Comparison of ENCODE assay signal across 23 cellular contexts in the genomic region with DNA sequence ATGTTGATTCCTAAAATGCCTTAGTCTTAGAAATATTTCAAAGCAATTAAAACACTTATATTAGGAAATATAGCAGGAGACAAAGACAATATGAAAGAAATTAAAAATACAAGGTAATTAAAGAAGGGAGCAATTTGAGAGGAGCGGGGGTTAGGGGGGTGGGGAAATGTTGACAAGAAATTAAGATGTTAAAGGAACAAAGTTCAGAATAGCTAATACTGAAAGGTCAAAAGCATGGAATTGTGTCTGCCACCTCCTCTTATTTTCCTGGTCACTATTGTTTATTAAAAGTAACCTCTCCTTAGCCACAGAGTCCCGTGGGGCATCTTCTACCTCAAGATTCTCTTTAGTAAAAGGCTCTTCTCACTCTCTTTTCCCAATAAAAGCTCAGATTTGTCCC.
DNase-seq lines count a peak whose midpoint lies in the region; ATAC-seq, FAIRE-seq and TF ChIP-seq lines count a peak whose summit lies in the region.
"Had no signal": no experiment of that assay in that cellular context is flagged by ENCODE, and none has a peak within 500 bp of the region (broad histone marks: within the 10 kb centered on the region; RNA-seq: fewer than 3 reads in every experiment).

No MANE protein-coding gene starts in this region.

- no peaks in the 10 kb centered on the region for H3K36me3 ChIP-seq in neural progenitor cell
- no peaks in the 10 kb centered on the region for H3K36me3 ChIP-seq in smooth muscle cell (ENCODE audit: low read depth)
- H3K36me3 ChIP-seq: BLaER1 treated with 17β-estradiol and CSF1 and Interleukin-3, amounts not matched to agents 10 nM and 100 nM had no signal

- H3K27ac ChIP-seq in A549, result peak overlapping the region; percentile 39 to 40; a peak in 4 of 6 replicates
- no peak overlapping the region for H3K27ac ChIP-seq in neural progenitor cell
- no peak overlapping the region for H3K27ac ChIP-seq in smooth muscle cell (ENCODE audit: low read depth)
- H3K27ac ChIP-seq: BLaER1 treated with 17β-estradiol and CSF1 and Interleukin-3, amounts not matched to agents 10 nM and 100 nM; C4-2B had no signal

- H3K9ac ChIP-seq in neural progenitor cell, result no peak overlapping the region
- no peak overlapping the region for H3K9ac ChIP-seq in smooth muscle cell (ENCODE audit: low read depth)
- H3K9ac ChIP-seq: BLaER1 treated with 17β-estradiol and CSF1 and Interleukin-3, amounts not matched to agents 10 nM and 100 nM had no signal

- CTCF ChIA-PET in A549 (lab: Yijun Ruan, JAX), result no interaction called here

- peaks cover 37% of the 10 kb centered on the region for H3K4me1 Mint-ChIP-seq in neural progenitor cell
- H3K4me1 Mint-ChIP-seq: B cell had no signal

- no peak for FAIRE-seq in A549 (lab: Jason Lieb, UNC)
- FAIRE-seq: A204.1, D721Med, G401.6, GM12891, GM19239 had no signal

- H3F3A ChIP-seq in neural progenitor cell (ENCODE audit: low read depth) (no peaks in the 10 kb centered on the region), smooth muscle cell (ENCODE audit: low read depth) (peaks cover 31% of the 10 kb centered on the region)

- DNase-seq in A549 (ENCODE audit: low read depth in 1 of 2, low spot score in 1 of 2), result no peak
- peak; percentile 27 for DNase-seq in M059J (ENCODE audit: low read depth)
- DNase-seq in neural progenitor cell (ENCODE audit: low spot score), result no peak
- DNase-seq in smooth muscle cell (lab: John Stamatoyannopoulos, UW; ENCODE audit: unreplicated experiment), result no peak
- DNase-seq in iPS-NIHi7 (ENCODE audit: extremely low spot score), result no peak
- no peak for DNase-seq in activated gamma-delta T cell treated with Interleukin-2 at 50 U/mL for 16 hours
- DNase-seq: 8988T; AML-193; Caco-2; Calu3; CD4-positive, alpha-beta T cell; CD8-positive, alpha-beta T cell; DMS79 treated with DMSO at 0.1 percent for 48 hours; GF-D8 had no signal

- H3K4me2 ChIP-seq in A549, result no peak overlapping the region
- H3K4me2 ChIP-seq in neural progenitor cell, result no peak overlapping the region
- no peak overlapping the region for H3K4me2 ChIP-seq in smooth muscle cell
- H3K4me2 ChIP-seq: BLaER1 treated with 17β-estradiol and CSF1 and Interleukin-3, amounts not matched to agents 10 nM and 100 nM had no signal

- H3K27me3 Mint-ChIP-seq in neural progenitor cell (ENCODE audit: insufficient read depth, low read depth), result no peaks in the 10 kb centered on the region

- no peak for ATAC-seq in A549
- ATAC-seq in GM21576 (IDR thresholded peaks at IDR 0.05; ENCODE audit: unreplicated experiment), result no peak
- ATAC-seq: CD8-positive, alpha-beta T cell had no signal

- H2AFZ ChIP-seq in neural progenitor cell (replicated peaks), result no peak overlapping the region
- H2AFZ ChIP-seq in smooth muscle cell (ENCODE audit: low read depth), result peak overlapping the region; percentile 57

- 64% methylated on average over 2 of the region's 2 CpGs for WGBS in A549 (ENCODE audit: missing lambda C conversion rate)
- WGBS in smooth muscle cell (ENCODE audit: low lambda C conversion rate), result 73% methylated on average over 2 of the region's 2 CpGs

- no peak overlapping the region for H3K4me3 Mint-ChIP-seq in neural progenitor cell
- H3K4me3 Mint-ChIP-seq: B cell; CD4-positive, alpha-beta T cell; CD8-positive, alpha-beta T cell had no signal

- H3K79me2 ChIP-seq in neural progenitor cell (ENCODE audit: low read depth) (no peaks in the 10 kb centered on the region), smooth muscle cell (ENCODE audit: low read depth) (no peaks in the 10 kb centered on the region)

- no peak for TF ChIP-seq POLR2A in A549 (IDR thresholded peaks at IDR 0.05; ENCODE audit: low read length)

- peaks cover 7% of the 10 kb centered on the region for H3K36me3 Mint-ChIP-seq in neural progenitor cell
- H3K36me3 Mint-ChIP-seq: CD8-positive, alpha-beta T cell had no signal

- no peak for TF ChIP-seq CTCF in A549 (IDR thresholded peaks at IDR 0.05)
- no peak for TF ChIP-seq CTCF in neural progenitor cell (IDR thresholded peaks at IDR 0.05)
- TF ChIP-seq CTCF in smooth muscle cell (IDR thresholded peaks at IDR 0.05; ENCODE audit: borderline replicate concordance, insufficient read depth, poor library complexity, severe bottlenecking), result no peak

- H3K9me3 Mint-ChIP-seq in neural progenitor cell, result peaks cover 38% of the 10 kb centered on the region

- H4K20me1 ChIP-seq in neural progenitor cell (ENCODE audit: low read depth) (no peaks in the 10 kb centered on the region), smooth muscle cell (ENCODE audit: low read depth) (no peaks in the 10 kb centered on the region)
- H4K20me1 ChIP-seq: BLaER1 treated with 17β-estradiol and CSF1 and Interleukin-3, amounts not matched to agents 10 nM and 100 nM had no signal

- TF ChIP-seq RAD21 in A549 (conservative IDR thresholded peaks at IDR 0.05 in 1 of 2, IDR thresholded peaks at IDR 0.05 in 1 of 2), result no peak

- H3K27me3 ChIP-seq in neural progenitor cell (no peaks in the 10 kb centered on the region), smooth muscle cell (ENCODE audit: low read depth) (no peaks in the 10 kb centered on the region)
- H3K27me3 ChIP-seq: BLaER1 treated with 17β-estradiol and CSF1 and Interleukin-3, amounts not matched to agents 10 nM and 100 nM had no signal

- no peak overlapping the region for H3K4me3 ChIP-seq in A549
- no peak overlapping the region for H3K4me3 ChIP-seq in neural progenitor cell
- H3K4me3 ChIP-seq in smooth muscle cell, result no peak overlapping the region
- H3K4me3 ChIP-seq: BLaER1 treated with 17β-estradiol and CSF1 and Interleukin-3, amounts not matched to agents 10 nM and 100 nM had no signal

- TF ChIP-seq EP300 in A549 (IDR thresholded peaks at IDR 0.05), result no peak

- H3K27ac Mint-ChIP-seq in neural progenitor cell, result peak overlapping the region; percentile 79
- H3K27ac Mint-ChIP-seq: B cell; CD4-positive, alpha-beta T cell; CD8-positive, alpha-beta T cell had no signal

- peaks cover 32% of the 10 kb centered on the region for H3K4me1 ChIP-seq in A549
- H3K4me1 ChIP-seq in neural progenitor cell, result peaks cover 29% of the 10 kb centered on the region
- H3K4me1 ChIP-seq in smooth muscle cell (ENCODE audit: low read depth), result peaks cover 31% of the 10 kb centered on the region

- POLR2A ChIA-PET in A549 (lab: Yijun Ruan, JAX), result no interaction called here

- no peaks in the 10 kb centered on the region for H3K9me3 ChIP-seq in A549
- H3K9me3 ChIP-seq in neural progenitor cell (ENCODE audit: low read depth), result no peaks in the 10 kb centered on the region
- no peaks in the 10 kb centered on the region for H3K9me3 ChIP-seq in smooth muscle cell (replicated peaks; ENCODE audit: low read depth)

TF ChIP-seq in A549, 52 proteins besides CTCF, POLR2A, EP300 and RAD21:
- no peak for TF ChIP-seq ESRRA (IDR thresholded peaks at IDR 0.05; ENCODE audit: borderline replicate concordance, low read length)
- TF ChIP-seq KDM5A (IDR thresholded peaks at IDR 0.05), result no peak
- no peak for TF ChIP-seq JUN (IDR thresholded peaks at IDR 0.05)
- TF ChIP-seq MAFK (IDR thresholded peaks at IDR 0.05; ENCODE audit: partially characterized antibody), result no peak
- TF ChIP-seq, protein P1, sequence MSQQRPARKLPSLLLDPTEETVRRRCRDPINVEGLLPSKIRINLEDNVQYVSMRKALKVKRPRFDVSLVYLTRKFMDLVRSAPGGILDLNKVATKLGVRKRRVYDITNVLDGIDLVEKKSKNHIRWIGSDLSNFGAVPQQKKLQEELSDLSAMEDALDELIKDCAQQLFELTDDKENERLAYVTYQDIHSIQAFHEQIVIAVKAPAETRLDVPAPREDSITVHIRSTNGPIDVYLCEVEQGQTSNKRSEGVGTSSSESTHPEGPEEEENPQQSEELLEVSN (IDR thresholded peaks at IDR 0.05; ENCODE audit: borderline replicate concordance, low read depth), result no peak
- TF ChIP-seq CBX8 (IDR thresholded peaks at IDR 0.05), result no peak
- no peak for TF ChIP-seq PHF8 (IDR thresholded peaks at IDR 0.05; ENCODE audit: borderline replicate concordance, low read depth)
- no peak for TF ChIP-seq RNF2 (IDR thresholded peaks at IDR 0.05; ENCODE audit: borderline replicate concordance, low read depth)
- no peak for TF ChIP-seq RARB (CRISPR knock-in tag; IDR thresholded peaks at IDR 0.05)
- no peak for TF ChIP-seq KDM1A (IDR thresholded peaks at IDR 0.05; ENCODE audit: low read depth)
- TF ChIP-seq TFCP2L1 (CRISPR knock-in tag; IDR thresholded peaks at IDR 0.05), result no peak
- TF ChIP-seq CEBPB (IDR thresholded peaks at IDR 0.05), result no peak
- TF ChIP-seq, protein P2, sequence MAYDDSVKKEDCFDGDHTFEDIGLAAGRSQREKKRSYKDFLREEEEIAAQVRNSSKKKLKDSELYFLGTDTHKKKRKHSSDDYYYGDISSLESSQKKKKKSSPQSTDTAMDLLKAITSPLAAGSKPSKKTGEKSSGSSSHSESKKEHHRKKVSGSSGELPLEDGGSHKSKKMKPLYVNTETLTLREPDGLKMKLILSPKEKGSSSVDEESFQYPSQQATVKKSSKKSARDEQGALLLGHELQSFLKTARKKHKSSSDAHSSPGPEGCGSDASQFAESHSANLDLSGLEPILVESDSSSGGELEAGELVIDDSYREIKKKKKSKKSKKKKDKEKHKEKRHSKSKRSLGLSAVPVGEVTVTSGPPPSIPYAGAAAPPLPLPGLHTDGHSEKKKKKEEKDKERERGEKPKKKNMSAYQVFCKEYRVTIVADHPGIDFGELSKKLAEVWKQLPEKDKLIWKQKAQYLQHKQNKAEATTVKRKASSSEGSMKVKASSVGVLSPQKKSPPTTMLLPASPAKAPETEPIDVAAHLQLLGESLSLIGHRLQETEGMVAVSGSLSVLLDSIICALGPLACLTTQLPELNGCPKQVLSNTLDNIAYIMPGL (CRISPR knock-in tag; IDR thresholded peaks at IDR 0.05; ENCODE audit: borderline replicate concordance), result no peak
- TF ChIP-seq, protein P3, sequence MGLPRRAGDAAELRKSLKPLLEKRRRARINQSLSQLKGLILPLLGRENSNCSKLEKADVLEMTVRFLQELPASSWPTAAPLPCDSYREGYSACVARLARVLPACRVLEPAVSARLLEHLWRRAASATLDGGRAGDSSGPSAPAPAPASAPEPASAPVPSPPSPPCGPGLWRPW (IDR thresholded peaks at IDR 0.05), result no peak
- TF ChIP-seq ZC3H11A (IDR thresholded peaks at IDR 0.05), result no peak
- TF ChIP-seq MYC (IDR thresholded peaks at IDR 0.05; ENCODE audit: borderline replicate concordance, low read length), result no peak
- TF ChIP-seq, protein P4, sequence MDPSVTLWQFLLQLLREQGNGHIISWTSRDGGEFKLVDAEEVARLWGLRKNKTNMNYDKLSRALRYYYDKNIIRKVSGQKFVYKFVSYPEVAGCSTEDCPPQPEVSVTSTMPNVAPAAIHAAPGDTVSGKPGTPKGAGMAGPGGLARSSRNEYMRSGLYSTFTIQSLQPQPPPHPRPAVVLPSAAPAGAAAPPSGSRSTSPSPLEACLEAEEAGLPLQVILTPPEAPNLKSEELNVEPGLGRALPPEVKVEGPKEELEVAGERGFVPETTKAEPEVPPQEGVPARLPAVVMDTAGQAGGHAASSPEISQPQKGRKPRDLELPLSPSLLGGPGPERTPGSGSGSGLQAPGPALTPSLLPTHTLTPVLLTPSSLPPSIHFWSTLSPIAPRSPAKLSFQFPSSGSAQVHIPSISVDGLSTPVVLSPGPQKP (IDR thresholded peaks at IDR 0.05; ENCODE audit: low read depth, low read length), result no peak

Comparison
In these comparisons a context has a peak if more than half of its experiments do, and no peak if none do; other contexts are left out.
1. H3K27ac ChIP-seq: peak in A549 (2 of 2); none in neural progenitor cell (single experiment) and smooth muscle cell (single experiment).